ENCODE assay signal across 8 cellular contexts in genomic region chr1:179366093-179366800, GRCh38. TPM values are rescaled to one million over a fixed set of nuclear protein-coding genes. Genes with fewer than 3 reads are reported as not detected.
DNase-seq lines count a peak whose midpoint lies in the region; ATAC-seq lines count a peak whose summit lies in the region.

No MANE protein-coding gene starts in this region.

- H3K36me3 ChIP-seq in ectodermal cell (ENCODE audit: control insufficient read depth, insufficient read depth, low read length) (no peaks in the 10 kb centered on the region), muscle layer of duodenum (ENCODE audit: control insufficient read depth in 1 of 2, insufficient read depth in 2 of 2, low read length in 2 of 2) (peaks cover 0 to 3% of the 10 kb centered on the region in 2 donors)

- H3K27me3 ChIP-seq in ectodermal cell (ENCODE audit: control insufficient read depth, insufficient read depth, low read length, poor library complexity, severe bottlenecking) (peaks cover 7% of the 10 kb centered on the region), muscle layer of duodenum (ENCODE audit: low read depth, low read length) (no peaks in the 10 kb centered on the region)

- WGBS in ectodermal cell, 2 experiments: 16% methylated on average over 28 of the region's 28 CpGs

- H3K9me3 ChIP-seq in ectodermal cell (ENCODE audit: control insufficient read depth, low read length) (no peaks in the 10 kb centered on the region), muscle layer of duodenum (ENCODE audit: control insufficient read depth in 1 of 2, low read length in 2 of 2) (no peaks in the 10 kb centered on the region)

- H3K27ac ChIP-seq in ectodermal cell (ENCODE audit: insufficient read depth, low read depth, low read length, poor library complexity, severe bottlenecking): no peak overlapping the region
- peak overlapping the region; percentile 93 for H3K27ac ChIP-seq in muscle layer of duodenum (ENCODE audit: low read length)

- H3K4me3 ChIP-seq in ectodermal cell (ENCODE audit: insufficient read depth, low read depth, low read length): peak overlapping the region; percentile 68
- peak overlapping the region; percentile 79 to 88 for H3K4me3 ChIP-seq in muscle layer of duodenum (ENCODE audit: low read depth in 1 of 2, low read length in 2 of 2)

- DNase-seq in activated CD4-positive, alpha-beta T cell treated with anti-CD3 and anti-CD28 coated beads for 4 hours: peak; percentile 5 to 10
- DNase-seq in activated CD4-positive, alpha-beta T cell treated with anti-CD3 and anti-CD28 coated beads, Interleukin-2, amount 50 U/mL, for 1 hour: no peak
- peak; percentile 15 for DNase-seq in RKO (ENCODE audit: low spot score)
- DNase-seq in NCI-H748 treated with DMSO at 0.1 percent for 48 hours (lab: John Stamatoyannopoulos, UW): no peak
- DNase-seq in NCI-H2081 treated with DMSO at 0.1 percent for 48 hours (lab: John Stamatoyannopoulos, UW): no peak

- H3K4me1 ChIP-seq in ectodermal cell (ENCODE audit: control insufficient read depth, insufficient read depth, low read length) (no peaks in the 10 kb centered on the region), muscle layer of duodenum (ENCODE audit: control insufficient read depth in 1 of 2, insufficient read depth in 2 of 2, low read length in 2 of 2) (no peaks in the 10 kb centered on the region)

- peak; percentile 33 for ATAC-seq in HG02840 (IDR thresholded peaks at IDR 0.05; ENCODE audit: low FRiP score, unreplicated experiment)

RNA-seq across cellular contexts. Expression of gene AXDND1, which starts 0.5 kb away (rescaled TPM):
- not detected for polyA plus RNA-seq in ectodermal cell (2013, experiment 1 of 4)
- polyA plus RNA-seq in ectodermal cell (2013, experiment 2 of 4): not detected
- not detected for polyA plus RNA-seq in ectodermal cell (2013, experiment 3 of 4)
- 0.20 TPM for polyA plus RNA-seq in ectodermal cell (2013, experiment 4 of 4)

Comparison
In these comparisons a context has a peak if more than half of its experiments do, and no peak if none do; other contexts are left out.
1. DNase-seq: peak in activated CD4-positive, alpha-beta T cell treated with anti-CD3 and anti-CD28 coated beads for 4 hours (2 of 2) and RKO (single experiment); none in activated CD4-positive, alpha-beta T cell treated with anti-CD3 and anti-CD28 coated beads, Interleukin-2, amount 50 U/mL, for 1 hour (single experiment), NCI-H748 treated with DMSO at 0.1 percent for 48 hours (single experiment) and NCI-H2081 treated with DMSO at 0.1 percent for 48 hours (single experiment).